ENCODE assay signal across 17 cellular contexts in genomic region chr4:17241835-17242234, GRCh38.
A peak's percentile ranks its signal among the peaks of the same experiment; 100 is the strongest.
DNase-seq lines count a peak whose midpoint lies in the region; ATAC-seq and TF ChIP-seq lines count a peak whose summit lies in the region.
"Had no signal": no experiment of that assay in that cellular context is flagged by ENCODE, and none has a peak within 500 bp of the region (broad histone marks: within the 10 kb centered on the region; RNA-seq: fewer than 3 reads in every experiment).

No MANE protein-coding gene starts in this region.

- H3K27me3 ChIP-seq in SJSA1 (replicated peaks) (no peaks in the 10 kb centered on the region), tibial artery (no peaks in the 10 kb centered on the region)
- H3K27me3 ChIP-seq: BLaER1 treated with 17β-estradiol and CSF1 and Interleukin-3, amounts not matched to agents 10 nM and 100 nM had no signal

- peak; percentile 51 for ATAC-seq in Right ventricle myocardium superior (ENCODE audit: poor library complexity)
- no peak for ATAC-seq in left cardiac atrium
- ATAC-seq in HG02870 (IDR thresholded peaks at IDR 0.05; ENCODE audit: unreplicated experiment) = no peak
- ATAC-seq: CD8-positive, alpha-beta T cell; GM12878; HCT116; HepG2 had no signal

- DNase-seq in Right ventricle myocardium superior (no peak), left cardiac atrium (no peak), SJSA1 (ENCODE audit: low read depth in 1 of 2, low spot score in 2 of 2) (peak; percentile 76 to 96), choroid plexus epithelial cell (ENCODE audit: low read depth) (peak; percentile 21), tibial artery (no peak)
- DNase-seq: Calu3; CD8-positive, alpha-beta T cell; DMS79 treated with DMSO at 0.1 percent for 48 hours; EL; GOT3; H7; HFFc6 had no signal

- peaks cover 6% of the 10 kb centered on the region; the same call in 1 of the 2 replicates for H3K9me3 ChIP-seq in SJSA1 (replicated peaks)
- H3K9me3 ChIP-seq in tibial artery = no peaks in the 10 kb centered on the region
- H3K9me3 ChIP-seq: BLaER1 treated with 17β-estradiol and CSF1 and Interleukin-3, amounts not matched to agents 10 nM and 100 nM had no signal

- H3K36me3 ChIP-seq in SJSA1 (no peaks in the 10 kb centered on the region), tibial artery (no peaks in the 10 kb centered on the region)
- H3K36me3 ChIP-seq: BLaER1 treated with 17β-estradiol and CSF1 and Interleukin-3, amounts not matched to agents 10 nM and 100 nM had no signal

- H3K4me3 ChIP-seq in SJSA1 (no peak overlapping the region), choroid plexus epithelial cell (ENCODE audit: low read depth, low read length) (no peak overlapping the region), tibial artery (no peak overlapping the region)
- H3K4me3 ChIP-seq: BLaER1 treated with 17β-estradiol and CSF1 and Interleukin-3, amounts not matched to agents 10 nM and 100 nM; GM12878 had no signal

- H3K4me1 ChIP-seq in SJSA1 (replicated peaks) (peaks cover 31% of the 10 kb centered on the region), tibial artery (no peaks in the 10 kb centered on the region)
- H3K4me1 ChIP-seq: BLaER1 treated with 17β-estradiol and CSF1 and Interleukin-3, amounts not matched to agents 10 nM and 100 nM had no signal

- TF ChIP-seq CTCF in choroid plexus epithelial cell (conservative IDR thresholded peaks at IDR 0.05; ENCODE audit: low read depth, low read length) (no peak), tibial artery (IDR thresholded peaks at IDR 0.05) (no peak)

- intact Hi-C loops in Right ventricle myocardium superior (cut with DNase I) = no loop called here
- intact Hi-C loops in left cardiac atrium (cut with DNase I) = no loop called here
- intact Hi-C loops in tibial artery (cut with DNase I; ENCODE audit: low total_unique reads) = no loop called here

- H3K27ac ChIP-seq in SJSA1 (peak overlapping the region; percentile 73), tibial artery (no peak overlapping the region)
- H3K27ac ChIP-seq: BLaER1 treated with 17β-estradiol and CSF1 and Interleukin-3, amounts not matched to agents 10 nM and 100 nM had no signal

Comparison
In these comparisons a context has a peak if more than half of its experiments do, and no peak if none do; other contexts are left out.
1. DNase-seq: peak in SJSA1 (2 of 2) and choroid plexus epithelial cell (single experiment); none in Right ventricle myocardium superior (single experiment), left cardiac atrium (single experiment) and tibial artery (0 of 2).